In the genomic region with DNA sequence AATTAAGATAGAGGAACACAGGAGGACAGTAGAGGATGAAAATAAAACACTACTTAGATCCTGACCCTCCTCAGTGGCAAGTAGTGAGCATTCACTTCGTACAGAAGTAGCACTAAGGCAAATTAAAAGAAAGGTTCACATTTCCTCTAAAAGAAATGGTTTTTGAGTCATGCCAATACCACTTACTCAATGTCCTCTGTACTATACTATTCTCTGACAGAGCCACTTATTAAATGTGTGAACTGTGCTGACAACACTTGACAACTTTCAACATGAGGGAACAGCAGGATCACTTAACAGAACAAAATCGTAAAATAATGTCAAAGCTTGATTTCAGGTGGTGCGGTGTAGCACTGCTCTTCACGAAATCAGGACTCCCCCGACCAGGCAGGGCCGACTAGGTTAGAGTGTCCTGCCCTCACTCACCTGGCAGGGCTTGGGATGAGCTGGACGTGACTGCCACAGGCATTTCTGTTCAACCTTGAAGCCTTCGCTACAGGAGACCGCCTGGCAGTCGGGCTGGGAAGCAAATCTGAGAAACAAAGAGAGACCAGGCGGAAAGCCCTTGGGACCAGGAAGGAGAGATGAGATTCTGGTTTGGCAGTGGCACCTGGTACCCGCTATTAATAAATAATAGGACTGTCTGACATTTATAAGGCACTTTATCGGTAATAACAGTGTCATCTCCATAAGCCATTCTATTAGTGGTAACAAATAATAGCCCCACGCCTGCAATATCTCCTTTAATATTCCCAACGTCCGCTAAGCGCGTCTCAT, we compare ENCODE assay signal across 8 cellular contexts. TPM values are rescaled to one million over a fixed set of nuclear protein-coding genes. Genes with fewer than 3 reads are reported as not detected.
DNase-seq lines count a peak whose midpoint lies in the region; TF ChIP-seq lines count a peak whose summit lies in the region.

No MANE protein-coding gene starts in this region.

- peak overlapping the region; percentile 59; the same call in 1 of the 2 replicates for H3K4me3 ChIP-seq in DOHH2 (ENCODE audit: low read length)
- H3K4me3 ChIP-seq in endocrine pancreas (ENCODE audit: control insufficient read depth, insufficient read depth, low read length) = peak overlapping the region; percentile 61

- H3K9ac ChIP-seq in endocrine pancreas (ENCODE audit: control insufficient read depth, insufficient read depth, low read length) = no peak overlapping the region

- no peaks in the 10 kb centered on the region for H3K9me2 ChIP-seq in DOHH2 (replicated peaks; ENCODE audit: control insufficient read depth, low read length)

- H3K36me3 ChIP-seq in DOHH2 (ENCODE audit: control insufficient read depth, low read length) (no peaks in the 10 kb centered on the region), endocrine pancreas (ENCODE audit: control insufficient read depth, insufficient read depth, low read length) (no peaks in the 10 kb centered on the region)

- no peaks in the 10 kb centered on the region for H3F3A ChIP-seq in DOHH2 (ENCODE audit: control insufficient read depth, insufficient read depth)

- H3K9me3 ChIP-seq in DOHH2 (ENCODE audit: control insufficient read depth, insufficient read depth, low read length) (no peaks in the 10 kb centered on the region), endocrine pancreas (ENCODE audit: control insufficient read depth, low read length) (no peaks in the 10 kb centered on the region)

- H3K4me1 Mint-ChIP-seq in progenitor cell of endocrine pancreas (ENCODE audit: low read depth) = peaks cover 6% of the 10 kb centered on the region

- 0 out of 2 replicates have a peak, but pooled peaks cover 3% of the 10 kb centered on the region for H3K4me1 ChIP-seq in DOHH2 (ENCODE audit: control insufficient read depth, low read length)
- H3K4me1 ChIP-seq in endocrine pancreas (ENCODE audit: control insufficient read depth, insufficient read depth, low read length) = no peaks in the 10 kb centered on the region

- H3K79me2 ChIP-seq in DOHH2 (ENCODE audit: control insufficient read depth, low read length) = no peaks in the 10 kb centered on the region

- no peak overlapping the region for H3K27ac ChIP-seq in DOHH2 (ENCODE audit: low read depth, low read length)

- peak overlapping the region; percentile 63 for H3K4me2 ChIP-seq in DOHH2 (ENCODE audit: low read length)

- DNase-seq in NCI-H2171 (lab: John Stamatoyannopoulos, UW) (peak; percentile 70), progenitor cell of endocrine pancreas (ENCODE audit: low spot score, unreplicated experiment) (no peak), T1000 (lab: John Stamatoyannopoulos, UW) (no peak), NCI-H2029 (lab: John Stamatoyannopoulos, UW) (no peak)
- no peak for DNase-seq in stimulated activated CD4-positive, alpha-beta T cell treated with anti-CD3 and anti-CD28 coated beads, Interleukin-2, amount 100 ng/mL, for 48 hours
- no peak for DNase-seq in activated effector memory CD4-positive, alpha-beta T cell treated with Interleukin-2 at 50 U/mL for 16 hours

- H3K27ac Mint-ChIP-seq in progenitor cell of endocrine pancreas = no peak overlapping the region

- no peaks in the 10 kb centered on the region for H3K9me3 Mint-ChIP-seq in progenitor cell of endocrine pancreas (ENCODE audit: low read depth)

- peak overlapping the region; percentile 94 for H3K4me3 Mint-ChIP-seq in progenitor cell of endocrine pancreas (ENCODE audit: low read depth)

- H3K27me3 Mint-ChIP-seq in progenitor cell of endocrine pancreas = peaks cover 47% of the 10 kb centered on the region

- no peaks in the 10 kb centered on the region for H3K36me3 Mint-ChIP-seq in progenitor cell of endocrine pancreas (ENCODE audit: insufficient read depth)

- H4K20me1 ChIP-seq in DOHH2 (ENCODE audit: control insufficient read depth, insufficient read depth, low read depth, low read length) = no peaks in the 10 kb centered on the region

- no peak for TF ChIP-seq CTCF in DOHH2 (IDR thresholded peaks at IDR 0.05; ENCODE audit: low read depth, low read length, poor library complexity, severe bottlenecking)
- TF ChIP-seq CTCF in progenitor cell of endocrine pancreas (IDR thresholded peaks at IDR 0.05; ENCODE audit: unreplicated experiment) = no peak

- peaks cover 33% of the 10 kb centered on the region for H3K27me3 ChIP-seq in DOHH2 (ENCODE audit: control insufficient read depth, low read length)
- no peaks in the 10 kb centered on the region for H3K27me3 ChIP-seq in endocrine pancreas (ENCODE audit: control insufficient read depth, insufficient read depth, low read length)

RNA-seq across cellular contexts. Expression of gene SLC27A2, which starts 0.6 kb away (rescaled TPM):
- 10.3 and 10.6 TPM in 2 replicates for total RNA-seq in progenitor cell of endocrine pancreas
